20 cellular contexts compared by ENCODE assay signal in genomic region chr4:3845744-3846429, GRCh38.
A peak's percentile ranks its signal among the peaks of the same experiment; 100 is the strongest.
DNase-seq lines count a peak whose midpoint lies in the region; ATAC-seq and TF ChIP-seq lines count a peak whose summit lies in the region.
"Had no signal": no experiment of that assay in that cellular context is flagged by ENCODE, and none has a peak within 500 bp of the region (broad histone marks: within the 10 kb centered on the region; RNA-seq: fewer than 3 reads in every experiment).

No MANE protein-coding gene starts in this region.

- H3K9me3 ChIP-seq in left ventricle myocardium inferior (replicated peaks), result peaks cover 16% of the 10 kb centered on the region
- peaks cover 48% of the 10 kb centered on the region for H3K9me3 ChIP-seq in BLaER1
- H3K9me3 ChIP-seq in endodermal cell (ENCODE audit: control insufficient read depth, low read length), result peaks cover 44% of the 10 kb centered on the region
- no peaks in the 10 kb centered on the region for H3K9me3 ChIP-seq in osteoblast (ENCODE audit: low read depth, low read length)
- H3K9me3 ChIP-seq: HAP-1 had no signal

- intact Hi-C loops in Right ventricle myocardium inferior (cut with DNase I), result no loop called here
- intact Hi-C loops in left ventricle myocardium inferior (cut with micrococcal nuclease), result no loop called here

- TF ChIP-seq CTCF in left ventricle myocardium inferior (IDR thresholded peaks at IDR 0.05; ENCODE audit: borderline replicate concordance), result no peak
- TF ChIP-seq CTCF in endodermal cell (conservative IDR thresholded peaks at IDR 0.05), result no peak
- TF ChIP-seq CTCF in osteoblast (IDR thresholded peaks at IDR 0.05; ENCODE audit: extremely low read depth, low read depth, low read length), result no peak

- H3K27me3 Mint-ChIP-seq in endodermal cell (ENCODE audit: insufficient read depth), result no peaks in the 10 kb centered on the region

- H3K27me3 ChIP-seq in left ventricle myocardium inferior (ENCODE audit: low read depth) (peaks cover 62% of the 10 kb centered on the region), BLaER1 (no peaks in the 10 kb centered on the region), endodermal cell (ENCODE audit: control insufficient read depth, insufficient read depth, low read length, poor library complexity, severe bottlenecking) (no peaks in the 10 kb centered on the region), osteoblast (ENCODE audit: insufficient read depth, low read length) (peaks cover 31% of the 10 kb centered on the region)
- H3K27me3 ChIP-seq: BLaER1 treated with 17β-estradiol and CSF1 and Interleukin-3, amounts not matched to agents 10 nM and 100 nM had no signal

- ATAC-seq in Right ventricle myocardium inferior (no peak), HG02981 (IDR thresholded peaks at IDR 0.05; ENCODE audit: unreplicated experiment) (no peak)
- ATAC-seq: GM23338 had no signal

- no peak overlapping the region for H3K27ac ChIP-seq in left ventricle myocardium inferior (replicated peaks)
- no peak overlapping the region for H3K27ac ChIP-seq in BLaER1
- H3K27ac ChIP-seq in endodermal cell (ENCODE audit: low read depth, low read length), result no peak overlapping the region
- no peak overlapping the region for H3K27ac ChIP-seq in osteoblast (ENCODE audit: low read depth, low read length)
- H3K27ac ChIP-seq: 22Rv1; BLaER1 treated with 17β-estradiol and CSF1 and Interleukin-3, amounts not matched to agents 10 nM and 100 nM had no signal

- H3K9ac ChIP-seq in BLaER1, result no peak overlapping the region
- no peak overlapping the region for H3K9ac ChIP-seq in endodermal cell (ENCODE audit: extremely low read depth, low read length, poor library complexity, severe bottlenecking)
- H3K9ac ChIP-seq: BLaER1 treated with 17β-estradiol and CSF1 and Interleukin-3, amounts not matched to agents 10 nM and 100 nM had no signal

- peak overlapping the region; percentile 33; the same call in 1 of the 2 replicates for H3K4me2 ChIP-seq in BLaER1
- no peak overlapping the region for H3K4me2 ChIP-seq in osteoblast (ENCODE audit: insufficient read depth, low read length)
- H3K4me2 ChIP-seq: GM23338 had no signal

- 93 to 100% methylated on average over 8 to 9 of the region's 9 CpGs for WGBS in endodermal cell (ENCODE audit: insufficient coverage in 1 of 2, insufficient read length in 1 of 2), 2 experiments

- H4K20me1 ChIP-seq in BLaER1 (no peaks in the 10 kb centered on the region), osteoblast (ENCODE audit: insufficient read depth, low read length) (peaks cover 2% of the 10 kb centered on the region)
- H4K20me1 ChIP-seq: BLaER1 treated with 17β-estradiol and CSF1 and Interleukin-3, amounts not matched to agents 10 nM and 100 nM had no signal

- H3K4me3 Mint-ChIP-seq in endodermal cell, result no peak overlapping the region
- H3K4me3 Mint-ChIP-seq: B cell; CD14-positive monocyte; CD4-positive, alpha-beta T cell; GM23338; HFFc6 had no signal

- no peaks in the 10 kb centered on the region for H3K79me2 ChIP-seq in osteoblast (ENCODE audit: insufficient read depth, low read length)

- H3K36me3 ChIP-seq in left ventricle myocardium inferior, result no peaks in the 10 kb centered on the region
- no peaks in the 10 kb centered on the region for H3K36me3 ChIP-seq in BLaER1
- H3K36me3 ChIP-seq in endodermal cell (ENCODE audit: control insufficient read depth, insufficient read depth, low read length), result no peaks in the 10 kb centered on the region
- H3K36me3 ChIP-seq in osteoblast (ENCODE audit: insufficient read depth, low read length), result no peaks in the 10 kb centered on the region
- H3K36me3 ChIP-seq: BLaER1 treated with 17β-estradiol and CSF1 and Interleukin-3, amounts not matched to agents 10 nM and 100 nM; HAP-1 had no signal

- DNase-seq in Right ventricle myocardium inferior (ENCODE audit: missing footprints) (peak; percentile 6), left ventricle myocardium inferior (no peak), endodermal cell (no peak), osteoblast (ENCODE audit: insufficient read length, low spot score, missing footprints) (peak; percentile 71), pons (ENCODE audit: low spot score) (no peak)
- DNase-seq: Calu3; CD4-positive, alpha-beta T cell; COR-L47; DMS53; DMS79 treated with DMSO at 0.1 percent for 48 hours; GF-D8; HFFc6 had no signal

- H3K4me1 ChIP-seq in left ventricle myocardium inferior (no peaks in the 10 kb centered on the region), BLaER1 (peaks cover 23% of the 10 kb centered on the region), endodermal cell (ENCODE audit: control insufficient read depth, insufficient read depth, low read length) (peaks cover 9% of the 10 kb centered on the region), osteoblast (ENCODE audit: insufficient read depth, low read length) (no peaks in the 10 kb centered on the region)
- H3K4me1 ChIP-seq: HAP-1 had no signal

- no peak overlapping the region for H2AFZ ChIP-seq in osteoblast (ENCODE audit: low read length)

- H3K4me3 ChIP-seq in left ventricle myocardium inferior, result no peak overlapping the region
- no peak overlapping the region for H3K4me3 ChIP-seq in BLaER1
- H3K4me3 ChIP-seq in endodermal cell (ENCODE audit: low read length), result peak overlapping the region; percentile 52
- no peak overlapping the region for H3K4me3 ChIP-seq in osteoblast (ENCODE audit: insufficient read depth, low read length)
- H3K4me3 ChIP-seq: BLaER1 treated with 17β-estradiol and CSF1 and Interleukin-3, amounts not matched to agents 10 nM and 100 nM; GM23338; HAP-1 had no signal

- H3K27ac Mint-ChIP-seq in endodermal cell, result no peak overlapping the region
- H3K27ac Mint-ChIP-seq: B cell; CD14-positive monocyte; CD4-positive, alpha-beta T cell; GM23338; HFFc6 had no signal

- H3K4me1 Mint-ChIP-seq in endodermal cell, result peaks cover 25% of the 10 kb centered on the region
- H3K4me1 Mint-ChIP-seq: B cell, CD14-positive monocyte had no signal

- H3K9me3 Mint-ChIP-seq in endodermal cell, result peaks cover 23% of the 10 kb centered on the region

- peaks cover 13% of the 10 kb centered on the region for H3K36me3 Mint-ChIP-seq in endodermal cell (ENCODE audit: low read depth)
- H3K36me3 Mint-ChIP-seq: CD14-positive monocyte had no signal

Comparison
In these comparisons a context has a peak if more than half of its experiments do, and no peak if none do; other contexts are left out.
1. DNase-seq: peak in Right ventricle myocardium inferior (single experiment) and osteoblast (single experiment); none in left ventricle myocardium inferior (single experiment), endodermal cell (single experiment) and pons (single experiment).